In genomic region chr17:40326014-40326831, GRCh38 we compare ENCODE assay signal across 8 cellular contexts. TPM values are rescaled to one million over a fixed set of nuclear protein-coding genes. Genes with fewer than 3 reads are reported as not detected.
DNase-seq lines count a peak whose midpoint lies in the region; ATAC-seq and TF ChIP-seq lines count a peak whose summit lies in the region.

No MANE protein-coding gene starts in this region.

- no peaks in the 10 kb centered on the region for H3K9me3 ChIP-seq in breast epithelium

- H3K27me3 ChIP-seq in breast epithelium (no peaks in the 10 kb centered on the region), mesendoderm (ENCODE audit: insufficient read depth, low read length, poor library complexity) (no peaks in the 10 kb centered on the region), GM23338 (ENCODE audit: insufficient read depth) (no peaks in the 10 kb centered on the region)

- H3K36me3 Mint-ChIP-seq in osteocyte (ENCODE audit: unreplicated experiment): peaks cover 5% of the 10 kb centered on the region
- peaks cover 2% of the 10 kb centered on the region; the same call in 2 of the 3 replicates for H3K36me3 Mint-ChIP-seq in GM23338 (ENCODE audit: low read depth)

- H3K4me1 Mint-ChIP-seq in osteocyte (ENCODE audit: unreplicated experiment) (peaks cover 83% of the 10 kb centered on the region), GM23338 (peaks cover 61% of the 10 kb centered on the region)

- H3K27ac Mint-ChIP-seq in osteocyte (ENCODE audit: unreplicated experiment) (peak overlapping the region; percentile 72), GM23338 (no peak overlapping the region)

- peaks cover 18% of the 10 kb centered on the region for H3K79me1 ChIP-seq in mesendoderm (ENCODE audit: low read length)

- DNase-seq in GM12864 (ENCODE audit: low read depth) (no peak), RWPE1 (ENCODE audit: low spot score) (no peak), breast epithelium (ENCODE audit: low spot score in 2 of 2) (peak in 1 of 2 donors; percentile 47), osteocyte (ENCODE audit: extremely low spot score, unreplicated experiment) (no peak), mesendoderm (no peak), GM23338 (ENCODE audit: low spot score) (no peak)

- H3K27me3 Mint-ChIP-seq in osteocyte (ENCODE audit: unreplicated experiment) (no peaks in the 10 kb centered on the region), GM23338 (ENCODE audit: insufficient read depth, low read depth, poor library complexity) (peaks cover 13% of the 10 kb centered on the region)

- peak overlapping the region; percentile 42 for H3K4me3 ChIP-seq in GM12864 (ENCODE audit: low read depth, low read length)
- peak overlapping the region in 1 of 3 donors; percentile 37 for H3K4me3 ChIP-seq in breast epithelium
- no peak overlapping the region for H3K4me3 ChIP-seq in mesendoderm (ENCODE audit: low read length)
- H3K4me3 ChIP-seq in GM23338: no peak overlapping the region

- ATAC-seq in HG02938 (IDR thresholded peaks at IDR 0.05; ENCODE audit: unreplicated experiment): no peak
- no peak for ATAC-seq in HG03159 (IDR thresholded peaks at IDR 0.05; ENCODE audit: unreplicated experiment)
- no peak for ATAC-seq in GM23338

- no peaks in the 10 kb centered on the region for H3K36me3 ChIP-seq in breast epithelium
- H3K36me3 ChIP-seq in mesendoderm (ENCODE audit: control insufficient read depth, insufficient read depth, low read length): no peaks in the 10 kb centered on the region
- no peaks in the 10 kb centered on the region for H3K36me3 ChIP-seq in GM23338 (ENCODE audit: insufficient read depth)

- no peak overlapping the region for H2AK5ac ChIP-seq in mesendoderm (ENCODE audit: low read length)

- H3K4me3 Mint-ChIP-seq in osteocyte (ENCODE audit: unreplicated experiment): no peak overlapping the region
- H3K4me3 Mint-ChIP-seq in GM23338: no peak overlapping the region; the same call in 2 of the 3 replicates

- TF ChIP-seq CTCF in GM12864 (IDR thresholded peaks at IDR 0.05; ENCODE audit: low read depth, low read length, missing control alignments): no peak
- no peak for TF ChIP-seq CTCF in RWPE1 (conservative IDR thresholded peaks at IDR 0.05; ENCODE audit: low read depth)
- no peak for TF ChIP-seq CTCF in breast epithelium (IDR thresholded peaks at IDR 0.05)
- no peak for TF ChIP-seq CTCF in osteocyte (IDR thresholded peaks at IDR 0.05)
- TF ChIP-seq CTCF in GM23338 (conservative IDR thresholded peaks at IDR 0.05; ENCODE audit: low read depth in 2 of 2): no peak

- no peak overlapping the region for H2BK5ac ChIP-seq in mesendoderm (ENCODE audit: low read length)

- POLR2A ChIA-PET in RWPE1 (lab: Yijun Ruan, JAX; ENCODE audit: low non-redundant PET): no interaction called here

- CTCF ChIA-PET in RWPE1 (lab: Yijun Ruan, JAX): interaction anchor here (1.1 kb wide), 2 partner anchors 9 to 15 kb away, joined by 3 to 6 read pairs; no protein-coding TSS in a partner anchor

- H3K9ac ChIP-seq in mesendoderm (ENCODE audit: low read length): no peak overlapping the region

- no peaks in the 10 kb centered on the region for H3F3A ChIP-seq in GM23338 (replicated peaks; ENCODE audit: low read depth)

- H3K4me1 ChIP-seq in breast epithelium (peaks cover 63 to 85% of the 10 kb centered on the region in 2 donors), mesendoderm (ENCODE audit: control insufficient read depth, low read depth, low read length) (peaks cover 3% of the 10 kb centered on the region), GM23338 (ENCODE audit: insufficient read depth) (peaks cover 6% of the 10 kb centered on the region; the same call in 1 of the 2 replicates)

- no peak overlapping the region for H3K4ac ChIP-seq in mesendoderm (ENCODE audit: low read depth, low read length)

- no CpG with 5 or more reads among the region's 17 CpGs for WGBS in mesendoderm (ENCODE audit: extremely low coverage, insufficient coverage, low lambda C conversion rate)

- H3K9me3 Mint-ChIP-seq in osteocyte (ENCODE audit: unreplicated experiment) (no peaks in the 10 kb centered on the region), GM23338 (no peaks in the 10 kb centered on the region)

- H2BK120ac ChIP-seq in mesendoderm (ENCODE audit: low read depth, low read length): no peak overlapping the region

- no peak overlapping the region for H4K5ac ChIP-seq in mesendoderm (ENCODE audit: low read length)

- intact Hi-C loops in breast epithelium (cut with DNase I; ENCODE audit: low total_unique reads): no loop called here

- peaks cover 30% of the 10 kb centered on the region; the same call in 1 of the 2 replicates for H4K20me1 ChIP-seq in GM23338 (replicated peaks; ENCODE audit: insufficient read depth)

- no peak overlapping the region for H3K56ac ChIP-seq in mesendoderm (ENCODE audit: low read length)

- H3K18ac ChIP-seq in mesendoderm (ENCODE audit: low read length): no peak overlapping the region

- H2BK15ac ChIP-seq in mesendoderm (replicated peaks; ENCODE audit: low read depth): no peak overlapping the region

- no peak overlapping the region for H4K8ac ChIP-seq in mesendoderm (ENCODE audit: low read depth, low read length)

- H2AFZ ChIP-seq in GM23338: no peak overlapping the region

- no peaks in the 10 kb centered on the region for H3K9me2 ChIP-seq in GM23338 (ENCODE audit: insufficient read depth)

- H3K27ac ChIP-seq in RWPE1 (peak overlapping the region; percentile 99), breast epithelium (peak overlapping the region; percentile 79 to 94), mesendoderm (ENCODE audit: low read depth, low read length) (no peak overlapping the region), GM23338 (ENCODE audit: low read depth) (no peak overlapping the region)

- TF ChIP-seq POLR2A in breast epithelium (IDR thresholded peaks at IDR 0.05): no peak

- H3K4me2 ChIP-seq in mesendoderm (ENCODE audit: low read length) (no peak overlapping the region), GM23338 (no peak overlapping the region)

- H3K23ac ChIP-seq in mesendoderm (ENCODE audit: low read length): no peak overlapping the region

- H3K79me2 ChIP-seq in mesendoderm (ENCODE audit: control insufficient read depth, insufficient read depth, low read length): peaks cover 2% of the 10 kb centered on the region
- H3K79me2 ChIP-seq in GM23338 (replicated peaks; ENCODE audit: insufficient read depth): peaks cover 21% of the 10 kb centered on the region

TF ChIP-seq in GM23338, 12 proteins besides CTCF, POLR2A, EP300 and RAD21:
- no peak for TF ChIP-seq CREB1 (CRISPR knock-in tag; IDR thresholded peaks at IDR 0.05; ENCODE audit: low read depth)
- no peak for TF ChIP-seq POLR2AphosphoS5 (IDR thresholded peaks at IDR 0.05; ENCODE audit: low read depth)
- no peak for TF ChIP-seq JUNB (IDR thresholded peaks at IDR 0.05; ENCODE audit: unreplicated experiment)
- TF ChIP-seq ZNF114 (CRISPR knock-in tag; IDR thresholded peaks at IDR 0.05): no peak
- no peak for TF ChIP-seq EZH2phosphoT487 (IDR thresholded peaks at IDR 0.05; ENCODE audit: unreplicated experiment)

RNA-seq across cellular contexts. Expression of gene RARA, which starts 17.2 kb away (rescaled TPM):
- 10 to 100 TPM; 14.2 to 31.2 (median 25.2) TPM for total RNA-seq in breast epithelium
- total RNA-seq in osteocyte: 62.6 and 65.2 TPM in 2 replicates
- 30.6 TPM for polyA plus RNA-seq in mesendoderm (2013, experiment 1 of 2)
- 29.9 TPM for polyA plus RNA-seq in mesendoderm (2013, experiment 2 of 2)
- 15.9 and 17.8 TPM in 2 replicates for total RNA-seq in GM23338 (2014; rRNA removed; shearing (Covaris generic))
- 7.4 and 8.7 TPM in 2 replicates for polyA plus RNA-seq in GM23338 (2016; fragmentation: Nextera tagmentation; extraction: Ambion mirVana)

RNA-seq across cellular contexts. Expression of gene GJD3, which starts 38.3 kb away (rescaled TPM):
- not detected for total RNA-seq in breast epithelium
- total RNA-seq in osteocyte: 0.40 TPM in 1 of 2 replicates, not detected in the other
- not detected for polyA plus RNA-seq in mesendoderm (2013, experiment 1 of 2)
- not detected for polyA plus RNA-seq in mesendoderm (2013, experiment 2 of 2)
- 1.4 and 2.8 TPM in 2 replicates for total RNA-seq in GM23338 (2014; rRNA removed; shearing (Covaris generic))
- not detected in 2 replicates for polyA plus RNA-seq in GM23338 (2016; fragmentation: Nextera tagmentation; extraction: Ambion mirVana)

RNA-seq across cellular contexts. Expression of gene CDC6, which starts 38.5 kb away (rescaled TPM):
- under 1 TPM; 0.29 to 0.98 (median 0.80) TPM for total RNA-seq in breast epithelium
- total RNA-seq in osteocyte: 6.7 and 10.8 TPM in 2 replicates
- polyA plus RNA-seq in mesendoderm (2013, experiment 1 of 2): 114 TPM
- 117 TPM for polyA plus RNA-seq in mesendoderm (2013, experiment 2 of 2)
- 75.5 and 79.9 TPM in 2 replicates for total RNA-seq in GM23338 (2014; rRNA removed; shearing (Covaris generic))
- polyA plus RNA-seq in GM23338 (2016; fragmentation: Nextera tagmentation; extraction: Ambion mirVana): 40.6 and 46.2 TPM in 2 replicates

Comparison
In these comparisons a context has a peak if more than half of its experiments do, and no peak if none do; other contexts are left out.
1. H3K27ac ChIP-seq: peak in RWPE1 (single experiment) and breast epithelium (2 of 2); none in mesendoderm (single experiment) and GM23338 (single experiment).